12 cellular contexts compared by ENCODE assay signal in genomic region chr12:110731479-110731878, GRCh38.
"Had no signal": no experiment of that assay in that cellular context is flagged by ENCODE, and none has a peak within 500 bp of the region (broad histone marks: within the 10 kb centered on the region; RNA-seq: fewer than 3 reads in every experiment).

No MANE protein-coding gene starts in this region.

- H3K9me3 ChIP-seq: gastrocnemius medialis, heart right ventricle, upper lobe of left lung had no signal

- H3K9me3 Mint-ChIP-seq: activated CD4-positive, alpha-beta T cell treated with anti-CD3 and anti-CD28 coated beads, Interleukin-2, amount 10 ng/mL, durations not matched to agents 7 days and 5 days; T-cell had no signal

- ATAC-seq: gastrocnemius medialis; heart right ventricle; left lobe of liver; stimulated activated naive CD8-positive, alpha-beta T cell treated with anti-CD3 and anti-CD28 coated beads, Interleukin-15, Interleukin-2, amounts not matched to agents 100 U/mL and 50 U/mL, for 24 hours; T-cell had no signal

- H3K27ac Mint-ChIP-seq: activated CD4-positive, alpha-beta T cell treated with anti-CD3 and anti-CD28 coated beads, Interleukin-2, amount 10 ng/mL, durations not matched to agents 7 days and 5 days had no signal

- DNase-seq: activated CD4-positive, alpha-beta T cell treated with anti-CD3 and anti-CD28 coated beads, Interleukin-2, amount 10 ng/mL, durations not matched to agents 7 days and 5 days; caudate nucleus; effector CD4-positive, alpha-beta T cell; gastrocnemius medialis; heart right ventricle; stimulated activated CD4-positive, alpha-beta T cell treated with anti-CD3 and anti-CD28 coated beads, Interleukin-12 subunit alpha, Interleukin-12 subunit beta, amount 100 ng/mL, for 4 hours; stimulated activated naive CD8-positive, alpha-beta T cell treated with anti-CD3 and anti-CD28 coated beads, Interleukin-15, Interleukin-2, amounts not matched to agents 100 U/mL and 50 U/mL, for 24 hours; T-cell had no signal

- H3K4me3 ChIP-seq: coronary artery, gastrocnemius medialis, heart right ventricle, SK-N-MC, upper lobe of left lung had no signal

- H3K27me3 Mint-ChIP-seq: activated CD4-positive, alpha-beta T cell treated with anti-CD3 and anti-CD28 coated beads, Interleukin-2, amount 10 ng/mL, durations not matched to agents 7 days and 5 days; T-cell had no signal

- H3K27ac ChIP-seq: coronary artery, gastrocnemius medialis, SK-N-MC, upper lobe of left lung had no signal

- H3K4me3 Mint-ChIP-seq: activated CD4-positive, alpha-beta T cell treated with anti-CD3 and anti-CD28 coated beads, Interleukin-2, amount 10 ng/mL, durations not matched to agents 7 days and 5 days; T-cell had no signal

- H3K27me3 ChIP-seq: gastrocnemius medialis, heart right ventricle, upper lobe of left lung had no signal
